Comparison of ENCODE assay signal across 19 cellular contexts in genomic region chr6:3484240-3484639, GRCh38. TPM values are rescaled to one million over a fixed set of nuclear protein-coding genes. Genes with fewer than 3 reads are reported as not detected.
DNase-seq lines count a peak whose midpoint lies in the region; ATAC-seq and TF ChIP-seq lines count a peak whose summit lies in the region.
"Had no signal": no experiment of that assay in that cellular context is flagged by ENCODE, and none has a peak within 500 bp of the region (broad histone marks: within the 10 kb centered on the region; RNA-seq: fewer than 3 reads in every experiment).

No MANE protein-coding gene starts in this region.

- no peaks in the 10 kb centered on the region for H3F3A ChIP-seq in neural cell (ENCODE audit: insufficient read depth, low read length, poor library complexity, severe bottlenecking)

- H3K79me2 ChIP-seq in neural cell (replicated peaks; ENCODE audit: insufficient read depth, low read length) = no peaks in the 10 kb centered on the region

- no peak overlapping the region for H3K9ac ChIP-seq in neural cell (ENCODE audit: low read length)

- TF ChIP-seq RAD21 in neural cell (conservative IDR thresholded peaks at IDR 0.05) = no peak

- no peak for ATAC-seq in GM21737 (IDR thresholded peaks at IDR 0.05; ENCODE audit: unreplicated experiment)
- ATAC-seq: esophagus mucosa, left lobe of liver, T-helper 17 cell had no signal

- H3K36me3 ChIP-seq in neural cell (ENCODE audit: insufficient read depth, low read length) = no peaks in the 10 kb centered on the region
- H3K36me3 ChIP-seq: ovary, sigmoid colon had no signal

- no peak for TF ChIP-seq EP300 in neural cell (conservative IDR thresholded peaks at IDR 0.05; ENCODE audit: poor library complexity, severe bottlenecking)

- H3K4me2 ChIP-seq in neural cell (ENCODE audit: low read length) = no peak overlapping the region

- H3K27ac ChIP-seq in epithelial cell of prostate (no peak overlapping the region), neural cell (ENCODE audit: low read length) (peak overlapping the region; percentile 16)
- H3K27ac ChIP-seq: ovary, sigmoid colon had no signal

- H3K9me3 ChIP-seq in neural cell (ENCODE audit: low read length) = no peaks in the 10 kb centered on the region
- H3K9me3 ChIP-seq: Caco-2, sigmoid colon had no signal

- no peaks in the 10 kb centered on the region for H3K9me2 ChIP-seq in neural cell (ENCODE audit: insufficient read depth, low read length)

- no peaks in the 10 kb centered on the region for H3K27me3 ChIP-seq in neural cell (ENCODE audit: insufficient read depth, low read depth, low read length)
- H3K27me3 ChIP-seq: ovary, sigmoid colon had no signal

- H2AFZ ChIP-seq in neural cell (ENCODE audit: low read depth, low read length) = no peak overlapping the region

- TF ChIP-seq CTCF in neural cell (IDR thresholded peaks at IDR 0.05; ENCODE audit: poor library complexity, severe bottlenecking) = no peak

- H3K4me3 ChIP-seq in neural cell (ENCODE audit: low read length) = no peak overlapping the region
- H3K4me3 ChIP-seq: ovary, sigmoid colon had no signal

- intact Hi-C loops in cardiac septum (cut with DNase I) = no loop called here

- peak; percentile 14 for DNase-seq in GM04504 (ENCODE audit: low read depth)
- DNase-seq in RPMI7951 (ENCODE audit: low read depth) = peak; percentile 74
- DNase-seq in epithelial cell of prostate (ENCODE audit: low read depth, low spot score) = peak; percentile 22
- no peak for DNase-seq in foreskin melanocyte
- DNase-seq in NCI-H526 (lab: John Stamatoyannopoulos, UW) = no peak
- no peak for DNase-seq in cardiac septum (ENCODE audit: low spot score)
- DNase-seq: activated B cell treated with CpG ODN at 0.5 μM for 24 hours, AML-193, Caco-2, dermis blood vessel endothelial cell, NCI-H1105 treated with DMSO at 0.1 percent for 48 hours, ovary, Right ventricle myocardium superior, sigmoid colon, T-helper 17 cell had no signal

- H4K20me1 ChIP-seq in neural cell (ENCODE audit: insufficient read depth) = no peaks in the 10 kb centered on the region

TF ChIP-seq in neural cell, 6 proteins besides CTCF, POLR2A, EP300 and RAD21:
- TF ChIP-seq EZH2 (IDR thresholded peaks at IDR 0.05; ENCODE audit: borderline replicate concordance, insufficient read depth, low read length, poor library complexity, severe bottlenecking) = no peak
- TF ChIP-seq REST (IDR thresholded peaks at IDR 0.05; ENCODE audit: borderline replicate concordance) = no peak
- TF ChIP-seq TAF1 (IDR thresholded peaks at IDR 0.05; ENCODE audit: low read depth) = no peak
- TF ChIP-seq POLR2AphosphoS5 (IDR thresholded peaks at IDR 0.05) = no peak

RNA-seq across cellular contexts. Expression of gene SLC22A23, which starts 27.4 kb away (rescaled TPM):
- total RNA-seq in RPMI7951 (2014; rRNA removed; shearing (Covaris generic)) = 0.29 and 0.72 TPM in 2 replicates
- 8.4 and 8.8 TPM in 2 replicates for polyA plus RNA-seq in neural cell
- 32.5 and 33.6 TPM in 2 replicates for polyA minus RNA-seq in neural cell
- total RNA-seq in cardiac septum = 3.2 TPM

Comparison
In these comparisons a context has a peak if more than half of its experiments do, and no peak if none do; other contexts are left out.
1. DNase-seq: peak in GM04504 (single experiment), RPMI7951 (single experiment) and epithelial cell of prostate (single experiment); none in foreskin melanocyte (single experiment), NCI-H526 (0 of 2) and cardiac septum (single experiment).